ENCODE assay signal across 21 cellular contexts in genomic region chr9:117341161-117341560, GRCh38.
DNase-seq lines count a peak whose midpoint lies in the region; ATAC-seq lines count a peak whose summit lies in the region.
"Had no signal": no experiment of that assay in that cellular context is flagged by ENCODE, and none has a peak within 500 bp of the region (broad histone marks: within the 10 kb centered on the region; RNA-seq: fewer than 3 reads in every experiment).

No MANE protein-coding gene starts in this region.

- no peak for ATAC-seq in stimulated activated naive CD8-positive, alpha-beta T cell treated with anti-CD3 and anti-CD28 coated beads, Interleukin-15, amount 100 ng/mL, for 72 hours
- ATAC-seq: A549 had no signal

- in situ Hi-C loops in G401 (cut with HindIII; ENCODE audit: low sequenced_read_pairs) = no loop called here

- DNase-seq in NCI-H2171 treated with DMSO at 0.1 percent for 48 hours (lab: John Stamatoyannopoulos, UW) (peak; percentile 30), NCI-H2171 (lab: John Stamatoyannopoulos, UW) (no peak), G401 (ENCODE audit: low spot score) (peak; percentile 60), NCI-H446 treated with DMSO at 0.1 percent for 48 hours (lab: John Stamatoyannopoulos, UW) (peak; percentile 1), cerebellum (ENCODE audit: low spot score) (peak; percentile 14), 8988T (no peak), NCI-H226 (no peak)
- DNase-seq in stimulated activated naive CD8-positive, alpha-beta T cell treated with anti-CD3 and anti-CD28 coated beads, Interleukin-15, amount 100 ng/mL, for 72 hours = no peak
- DNase-seq: AML-193; CD4-positive, alpha-beta T cell; CD8-positive, alpha-beta memory T cell; COR-L47; DMS 273 treated with DMSO at 0.1 percent for 48 hours; DMS153; DMS53; DMS79; DND-41; EL; GF-D8 had no signal

- H3K4me1 Mint-ChIP-seq in stimulated activated naive CD8-positive, alpha-beta T cell treated with anti-CD3 and anti-CD28 coated beads, Interleukin-15, amount 100 ng/mL, for 72 hours = no peaks in the 10 kb centered on the region
- H3K4me1 Mint-ChIP-seq: B cell; CD8-positive, alpha-beta memory T cell had no signal

- no peak overlapping the region for H3K4me3 Mint-ChIP-seq in stimulated activated naive CD8-positive, alpha-beta T cell treated with anti-CD3 and anti-CD28 coated beads, Interleukin-15, amount 100 ng/mL, for 72 hours
- H3K4me3 Mint-ChIP-seq: B cell; CD4-positive, alpha-beta T cell; CD8-positive, alpha-beta memory T cell had no signal

- peaks cover 7% of the 10 kb centered on the region for H3K27me3 Mint-ChIP-seq in stimulated activated naive CD8-positive, alpha-beta T cell treated with anti-CD3 and anti-CD28 coated beads, Interleukin-15, amount 100 ng/mL, for 72 hours
- H3K27me3 Mint-ChIP-seq: B cell; CD8-positive, alpha-beta memory T cell had no signal

- no peak overlapping the region for H3K27ac Mint-ChIP-seq in stimulated activated naive CD8-positive, alpha-beta T cell treated with anti-CD3 and anti-CD28 coated beads, Interleukin-15, amount 100 ng/mL, for 72 hours
- H3K27ac Mint-ChIP-seq: B cell; CD4-positive, alpha-beta T cell; CD8-positive, alpha-beta memory T cell had no signal

- peaks cover 5 to 7% of the 10 kb centered on the region in 2 donors for H3K9me3 Mint-ChIP-seq in stimulated activated naive CD8-positive, alpha-beta T cell treated with anti-CD3 and anti-CD28 coated beads, Interleukin-15, amount 100 ng/mL, for 72 hours

Comparison
In these comparisons a context has a peak if more than half of its experiments do, and no peak if none do; other contexts are left out.
1. DNase-seq: peak in NCI-H2171 treated with DMSO at 0.1 percent for 48 hours (single experiment), G401 (single experiment), NCI-H446 treated with DMSO at 0.1 percent for 48 hours (single experiment) and cerebellum (single experiment); none in NCI-H2171 (single experiment), 8988T (single experiment), stimulated activated naive CD8-positive, alpha-beta T cell treated with anti-CD3 and anti-CD28 coated beads, Interleukin-15, amount 100 ng/mL, for 72 hours (0 of 2) and NCI-H226 (single experiment).